ENCODE assay signal across 7 cellular contexts in the genomic region with DNA sequence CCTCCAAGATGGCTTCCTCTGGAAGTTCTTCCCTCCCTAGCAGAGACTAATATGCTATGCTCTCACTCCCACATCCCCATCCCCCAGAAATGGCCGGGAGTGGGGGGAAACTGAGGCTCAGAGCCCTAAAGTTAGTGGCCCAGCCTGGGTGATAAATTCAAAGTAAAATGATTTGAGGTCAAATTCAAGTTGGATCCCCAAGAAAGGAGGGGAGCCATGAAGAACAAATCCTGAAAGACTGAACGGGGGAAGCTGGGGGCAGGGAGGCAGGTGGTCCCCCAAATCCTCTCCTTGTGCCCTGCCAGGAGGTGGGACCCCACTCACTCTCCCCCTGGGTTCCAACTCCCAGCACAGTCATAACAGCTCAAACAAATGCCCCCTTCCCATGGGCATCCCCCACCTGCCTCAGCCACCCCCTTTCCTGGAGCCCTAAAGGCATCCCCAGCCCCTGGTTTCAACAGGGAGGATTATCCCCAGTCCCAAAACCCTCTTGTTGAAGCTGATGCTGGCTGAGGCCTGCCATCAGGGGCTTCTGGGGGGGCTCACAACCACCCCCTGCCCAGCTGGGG. TPM values are rescaled to one million over a fixed set of nuclear protein-coding genes. Genes with fewer than 3 reads are reported as not detected.
DNase-seq lines count a peak whose midpoint lies in the region; ATAC-seq, FAIRE-seq and TF ChIP-seq lines count a peak whose summit lies in the region.

No MANE protein-coding gene starts in this region.

- no peaks in the 10 kb centered on the region for H3K27me3 Mint-ChIP-seq in activated T-helper 1 cell treated with anti-CD3 and anti-CD28 coated beads, Interleukin-12 subunit alpha, Interleukin-12 subunit beta, Interleukin-2, Interleukin-4 antibody, amounts not matched to agents 30 ng/mL and 10 ng/mL and 1 ng/mL, durations not matched to agents 14 hours and 24 hours and 36 hours (ENCODE audit: insufficient read depth)

- intact Hi-C loops in activated T-helper 1 cell treated with anti-CD3 and anti-CD28 coated beads, Interleukin-12 subunit alpha, Interleukin-12 subunit beta, Interleukin-2, Interleukin-4 antibody, amounts not matched to agents 30 ng/mL and 10 ng/mL and 1 ng/mL, durations not matched to agents 14 hours and 24 hours and 36 hours (cut with micrococcal nuclease) = loop anchor here (1.0 kb wide), 5 partner anchors 83 to 448 kb away; a partner anchor contains a TSS

- H3K36me3 Mint-ChIP-seq in activated T-helper 1 cell treated with anti-CD3 and anti-CD28 coated beads, Interleukin-12 subunit alpha, Interleukin-12 subunit beta, Interleukin-2, Interleukin-4 antibody, amounts not matched to agents 30 ng/mL and 10 ng/mL and 1 ng/mL, durations not matched to agents 14 hours and 24 hours and 36 hours (ENCODE audit: low read depth) = peaks cover 21% of the 10 kb centered on the region

- H3K27ac Mint-ChIP-seq in activated T-helper 1 cell treated with anti-CD3 and anti-CD28 coated beads, Interleukin-12 subunit alpha, Interleukin-12 subunit beta, Interleukin-2, Interleukin-4 antibody, amounts not matched to agents 30 ng/mL and 10 ng/mL and 1 ng/mL, durations not matched to agents 14 hours and 24 hours and 36 hours = peak overlapping the region; percentile 91

- no peaks in the 10 kb centered on the region for H3K9me3 Mint-ChIP-seq in activated T-helper 1 cell treated with anti-CD3 and anti-CD28 coated beads, Interleukin-12 subunit alpha, Interleukin-12 subunit beta, Interleukin-2, Interleukin-4 antibody, amounts not matched to agents 30 ng/mL and 10 ng/mL and 1 ng/mL, durations not matched to agents 14 hours and 24 hours and 36 hours

- H3K36me3 ChIP-seq in HEK293 (ENCODE audit: control insufficient read depth in 2 of 2, insufficient read depth in 1 of 2, low read length in 2 of 2) = peaks cover 13 to 42% of the 10 kb centered on the region in 2 experiments
- H3K36me3 ChIP-seq in iPS-18a (ENCODE audit: control insufficient read depth, low read depth, low read length) = peaks cover 30% of the 10 kb centered on the region

- FAIRE-seq in D721Med (lab: Jason Lieb, UNC) = no peak

- H3K4me3 Mint-ChIP-seq in activated T-helper 1 cell treated with anti-CD3 and anti-CD28 coated beads, Interleukin-12 subunit alpha, Interleukin-12 subunit beta, Interleukin-2, Interleukin-4 antibody, amounts not matched to agents 30 ng/mL and 10 ng/mL and 1 ng/mL, durations not matched to agents 14 hours and 24 hours and 36 hours = peak overlapping the region; percentile 83

- H3K27me3 ChIP-seq in iPS-18a (ENCODE audit: control insufficient read depth, insufficient read depth, low read length) = no peaks in the 10 kb centered on the region

- CTCF ChIA-PET in HEK293 (lab: Yijun Ruan, JAX) = interaction anchor here (0.5 to 5.1 kb wide), 52 partner anchors 8 to 582 kb away, joined by 3 to 128 read pairs (median 5); no protein-coding TSS in a partner anchor

- ATAC-seq in stimulated activated naive CD8-positive, alpha-beta T cell treated with anti-CD3 and anti-CD28 coated beads, Interleukin-15, Interleukin-2, amounts not matched to agents 100 U/mL and 50 U/mL, for 24 hours = no peak

- H3K4me3 ChIP-seq in HEK293 (ENCODE audit: low read depth, low read length) (peak overlapping the region; percentile 75), iPS-18a (ENCODE audit: low read length) (peak overlapping the region; percentile 69)

- DNase-seq in activated T-helper 1 cell treated with anti-CD3 and anti-CD28 coated beads, Interleukin-12 subunit alpha, Interleukin-12 subunit beta, Interleukin-2, Interleukin-4 antibody, amounts not matched to agents 30 ng/mL and 10 ng/mL and 1 ng/mL, durations not matched to agents 14 hours and 24 hours and 36 hours (ENCODE audit: low spot score) = no peak
- peak; percentile 26 for DNase-seq in stimulated activated naive CD8-positive, alpha-beta T cell treated with anti-CD3 and anti-CD28 coated beads, Interleukin-15, Interleukin-2, amounts not matched to agents 100 U/mL and 50 U/mL, for 24 hours
- no peak for DNase-seq in kidney tubule cell (ENCODE audit: low spot score)
- no peak for DNase-seq in D721Med (ENCODE audit: insufficient read length, low spot score)
- no peak for DNase-seq in activated CD4-positive, alpha-beta T cell treated with anti-CD3 and anti-CD28 coated beads, Interleukin-2, amount 50 U/mL, for 48 hours

- H3K4me1 Mint-ChIP-seq in activated T-helper 1 cell treated with anti-CD3 and anti-CD28 coated beads, Interleukin-12 subunit alpha, Interleukin-12 subunit beta, Interleukin-2, Interleukin-4 antibody, amounts not matched to agents 30 ng/mL and 10 ng/mL and 1 ng/mL, durations not matched to agents 14 hours and 24 hours and 36 hours (ENCODE audit: low read depth) = peaks cover 54% of the 10 kb centered on the region

- H3K9me3 ChIP-seq in HEK293 (ENCODE audit: control insufficient read depth, insufficient read depth, low read depth, low read length) (no peaks in the 10 kb centered on the region), iPS-18a (ENCODE audit: control insufficient read depth, low read depth, low read length) (no peaks in the 10 kb centered on the region)

- no peak for TF ChIP-seq CTCF in HEK293 (tag by site-specific recombination; IDR thresholded peaks at IDR 0.05)
- no peak for TF ChIP-seq CTCF in D721Med (IDR thresholded peaks at IDR 0.05; ENCODE audit: insufficient read depth, missing control alignments)

- H3K27ac ChIP-seq in HEK293 (ENCODE audit: extremely low read depth, low read depth, low read length) (peak overlapping the region; percentile 84), iPS-18a (ENCODE audit: low read length) (no peak overlapping the region)

- peaks cover 15% of the 10 kb centered on the region for H3K4me1 ChIP-seq in HEK293 (ENCODE audit: control insufficient read depth, insufficient read depth, low read length)
- H3K4me1 ChIP-seq in iPS-18a (ENCODE audit: control insufficient read depth, low read depth, low read length) = peaks cover 22% of the 10 kb centered on the region

- H3K9ac ChIP-seq in iPS-18a (ENCODE audit: low read length) = peak overlapping the region; percentile 66

- POLR2A ChIA-PET in HEK293 (lab: Yijun Ruan, JAX) = interaction anchor here (0.5 to 2.2 kb wide), 9 partner anchors 17 to 649 kb away, joined by 3 to 8 read pairs (median 4); a partner anchor contains a TSS

TF ChIP-seq in HEK293, 187 proteins besides CTCF, POLR2A, EP300 and RAD21:
- TF ChIP-seq, protein P1, sequence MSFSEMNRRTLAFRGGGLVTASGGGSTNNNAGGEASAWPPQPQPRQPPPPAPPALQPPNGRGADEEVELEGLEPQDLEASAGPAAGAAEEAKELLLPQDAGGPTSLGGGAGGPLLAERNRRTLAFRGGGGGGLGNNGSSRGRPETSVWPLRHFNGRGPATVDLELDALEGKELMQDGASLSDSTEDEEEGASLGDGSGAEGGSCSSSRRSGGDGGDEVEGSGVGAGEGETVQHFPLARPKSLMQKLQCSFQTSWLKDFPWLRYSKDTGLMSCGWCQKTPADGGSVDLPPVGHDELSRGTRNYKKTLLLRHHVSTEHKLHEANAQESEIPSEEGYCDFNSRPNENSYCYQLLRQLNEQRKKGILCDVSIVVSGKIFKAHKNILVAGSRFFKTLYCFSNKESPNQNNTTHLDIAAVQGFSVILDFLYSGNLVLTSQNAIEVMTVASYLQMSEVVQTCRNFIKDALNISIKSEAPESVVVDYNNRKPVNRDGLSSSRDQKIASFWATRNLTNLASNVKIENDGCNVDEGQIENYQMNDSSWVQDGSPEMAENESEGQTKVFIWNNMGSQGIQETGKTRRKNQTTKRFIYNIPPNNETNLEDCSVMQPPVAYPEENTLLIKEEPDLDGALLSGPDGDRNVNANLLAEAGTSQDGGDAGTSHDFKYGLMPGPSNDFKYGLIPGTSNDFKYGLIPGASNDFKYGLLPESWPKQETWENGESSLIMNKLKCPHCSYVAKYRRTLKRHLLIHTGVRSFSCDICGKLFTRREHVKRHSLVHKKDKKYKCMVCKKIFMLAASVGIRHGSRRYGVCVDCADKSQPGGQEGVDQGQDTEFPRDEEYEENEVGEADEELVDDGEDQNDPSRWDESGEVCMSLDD (tag by site-specific recombination; IDR thresholded peaks at IDR 0.05) = peak; percentile 70
- peak; percentile 34; the same call in 1 of the 2 replicates for TF ChIP-seq ZBTB48 (tag by site-specific recombination; IDR thresholded peaks at IDR 0.05)
- no peak for TF ChIP-seq ZNF112 (tag by site-specific recombination; IDR thresholded peaks at IDR 0.05)

RNA-seq across cellular contexts. Expression of a gene that starts 1.1 kb away (rescaled TPM):
- 171 and 178 TPM in 2 replicates for total RNA-seq in activated T-helper 1 cell treated with anti-CD3 and anti-CD28 coated beads, Interleukin-12 subunit alpha, Interleukin-12 subunit beta, Interleukin-2, Interleukin-4 antibody, amounts not matched to agents 30 ng/mL and 10 ng/mL and 1 ng/mL, durations not matched to agents 14 hours and 24 hours and 36 hours

RNA-seq across cellular contexts. Expression of a gene that starts 27.0 kb away (rescaled TPM):
- total RNA-seq in activated T-helper 1 cell treated with anti-CD3 and anti-CD28 coated beads, Interleukin-12 subunit alpha, Interleukin-12 subunit beta, Interleukin-2, Interleukin-4 antibody, amounts not matched to agents 30 ng/mL and 10 ng/mL and 1 ng/mL, durations not matched to agents 14 hours and 24 hours and 36 hours = 1.2 and 1.3 TPM in 2 replicates
